25 cellular contexts compared by ENCODE assay signal in the genomic region with DNA sequence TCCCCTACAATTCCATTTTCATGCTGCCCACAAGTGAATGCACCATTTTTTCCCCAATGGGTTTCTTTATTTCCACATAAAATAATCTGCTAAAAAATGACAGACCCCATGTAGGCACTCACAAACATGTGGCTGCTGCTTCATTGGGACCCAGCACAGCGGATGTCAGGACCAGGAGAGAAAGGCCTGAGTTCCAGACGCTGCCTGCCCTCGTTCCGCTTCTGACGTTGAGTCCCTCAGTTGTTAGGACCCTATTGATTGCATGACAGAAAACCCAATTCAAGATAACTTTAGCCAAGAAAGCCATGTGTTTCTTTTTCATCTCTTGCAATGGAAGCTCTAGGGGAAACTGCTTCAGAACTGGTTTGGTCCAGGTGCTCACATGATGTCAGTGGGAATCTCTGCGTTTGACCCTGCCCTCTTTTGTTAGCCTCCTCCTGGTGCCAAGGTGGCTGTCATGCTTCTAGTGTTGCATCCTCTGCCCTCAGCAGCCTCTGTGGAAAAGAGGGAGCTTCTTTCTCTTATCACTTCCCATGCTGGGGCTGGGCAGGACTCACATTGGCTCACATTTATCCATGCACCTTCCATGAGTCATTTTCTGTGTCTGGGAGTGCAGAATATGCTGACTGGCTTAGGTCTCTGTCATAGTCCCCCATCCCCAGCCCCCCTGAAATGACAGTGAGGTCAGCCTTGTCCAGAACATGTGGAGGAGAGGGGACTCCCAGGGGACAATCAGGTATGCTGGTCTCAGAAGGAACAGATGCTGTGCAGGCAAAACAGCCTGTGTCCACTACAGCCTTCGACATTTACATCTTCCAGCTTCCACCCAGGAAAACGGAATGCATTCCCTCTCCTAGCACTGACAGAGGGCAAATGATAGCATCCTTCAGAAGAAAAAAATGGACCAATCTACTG. TPM values are rescaled to one million over a fixed set of nuclear protein-coding genes. Genes with fewer than 3 reads are reported as not detected.
A peak's percentile ranks its signal among the peaks of the same experiment; 100 is the strongest.
DNase-seq lines count a peak whose midpoint lies in the region; ATAC-seq, FAIRE-seq and TF ChIP-seq lines count a peak whose summit lies in the region.
"Had no signal": no experiment of that assay in that cellular context is flagged by ENCODE, and none has a peak within 500 bp of the region (broad histone marks: within the 10 kb centered on the region; RNA-seq: fewer than 3 reads in every experiment).

No MANE protein-coding gene starts in this region.

- H3K4me3 ChIP-seq in coronary artery = no peak overlapping the region
- H3K4me3 ChIP-seq in right atrium auricular region = no peak overlapping the region
- H3K4me3 ChIP-seq: BLaER1, GM23338, HAP-1, PC-9 had no signal

- no peaks in the 10 kb centered on the region for H3K9me3 Mint-ChIP-seq in T-helper 2 cell treated with Interferon-gamma antibody and Interleukin-4, amounts not matched to agents 5 μg/mL and 100 μg/mL, for 36 hours
- H3K9me3 Mint-ChIP-seq: CD4-positive, alpha-beta T cell; GM23338 had no signal

- H3K27ac ChIP-seq in coronary artery (peak overlapping the region in 1 of 2 donors; percentile 1), right atrium auricular region (peak overlapping the region in 1 of 2 donors; percentile 15)
- H3K27ac ChIP-seq: BLaER1, KMS-11, PC-9 had no signal

- no peak overlapping the region for H3K4me3 Mint-ChIP-seq in T-helper 2 cell treated with Interferon-gamma antibody and Interleukin-4, amounts not matched to agents 5 μg/mL and 100 μg/mL, for 36 hours
- H3K4me3 Mint-ChIP-seq: CD4-positive, alpha-beta T cell; GM23338 had no signal

- H3K36me3 Mint-ChIP-seq in T-helper 2 cell treated with Interferon-gamma antibody and Interleukin-4, amounts not matched to agents 5 μg/mL and 100 μg/mL, for 36 hours (ENCODE audit: low read depth) = no peaks in the 10 kb centered on the region

- TF ChIP-seq CTCF in coronary artery (IDR thresholded peaks at IDR 0.05) (no peak), right atrium auricular region (IDR thresholded peaks at IDR 0.05) (no peak)

- intact Hi-C loops in sciatic nerve (cut with DNase I) = no loop called here

- H3K9me3 ChIP-seq in right atrium auricular region = no peaks in the 10 kb centered on the region
- H3K9me3 ChIP-seq: BLaER1, Caco-2, HAP-1 had no signal

- H3K36me3 ChIP-seq in right atrium auricular region = peaks cover 68% of the 10 kb centered on the region
- H3K36me3 ChIP-seq: BLaER1, HAP-1 had no signal

- no peak for ATAC-seq in sciatic nerve
- no peak for ATAC-seq in HG03280 (IDR thresholded peaks at IDR 0.05; ENCODE audit: unreplicated experiment)
- ATAC-seq: GM23338 had no signal

- H3K4me1 ChIP-seq in right atrium auricular region = peaks cover 0 to 4% of the 10 kb centered on the region in 2 donors
- H3K4me1 ChIP-seq: HAP-1 had no signal

- DNase-seq in DMS53 treated with DMSO at 0.1 percent for 48 hours (lab: John Stamatoyannopoulos, UW; ENCODE audit: unreplicated experiment) (peak; percentile 11), coronary artery (ENCODE audit: low spot score) (peak; percentile 65), right atrium auricular region (ENCODE audit: low spot score) (peak; percentile 57), sciatic nerve (ENCODE audit: low spot score) (peak; percentile 47), GM12892 (ENCODE audit: insufficient read length) (no peak)
- no peak for DNase-seq in T-helper 2 cell treated with Interferon-gamma antibody and Interleukin-4, amounts not matched to agents 5 μg/mL and 100 μg/mL, for 36 hours (ENCODE audit: low spot score)
- DNase-seq: Caco-2; CD4-positive, alpha-beta T cell; DMS 273 treated with DMSO at 0.1 percent for 48 hours; NCI-H1105; NCI-H146; NCI-H2029; NCI-H226; NCI-H510A treated with DMSO at 0.1 percent for 48 hours; NCI-H748 treated with DMSO at 0.1 percent for 48 hours; PC-9; RPMI8226; SIG-M5 had no signal

- H3K27me3 Mint-ChIP-seq in T-helper 2 cell treated with Interferon-gamma antibody and Interleukin-4, amounts not matched to agents 5 μg/mL and 100 μg/mL, for 36 hours (ENCODE audit: low read depth) = peaks cover 10% of the 10 kb centered on the region

- H3K27ac Mint-ChIP-seq in T-helper 2 cell treated with Interferon-gamma antibody and Interleukin-4, amounts not matched to agents 5 μg/mL and 100 μg/mL, for 36 hours = no peak overlapping the region
- H3K27ac Mint-ChIP-seq: CD4-positive, alpha-beta T cell; GM23338 had no signal

- H3K4me1 Mint-ChIP-seq in T-helper 2 cell treated with Interferon-gamma antibody and Interleukin-4, amounts not matched to agents 5 μg/mL and 100 μg/mL, for 36 hours (ENCODE audit: low read depth) = no peaks in the 10 kb centered on the region
- H3K4me1 Mint-ChIP-seq: GM23338 had no signal

- no peaks in the 10 kb centered on the region for H3K27me3 ChIP-seq in right atrium auricular region
- H3K27me3 ChIP-seq: BLaER1 had no signal

- TF ChIP-seq POLR2A in GM12892 (IDR thresholded peaks at IDR 0.05; ENCODE audit: low read depth, low read length) = no peak

- no peak for FAIRE-seq in GM12892 (lab: Jason Lieb, UNC)
- FAIRE-seq: GM12891 had no signal

RNA-seq across cellular contexts. Expression of a gene that starts 34.8 kb away (rescaled TPM):
- 100 to 1,000 TPM; 120 to 168 TPM for total RNA-seq in right atrium auricular region
- 224 TPM for total RNA-seq in sciatic nerve
- polyA plus RNA-seq in GM12892 (2012; ENCODE audit: missing spikeins) = 0.91 TPM
- total RNA-seq: HT1080, PC-9 had no signal
- polyA plus RNA-seq: GM23338 had no signal

Comparison
In these comparisons a context has a peak if more than half of its experiments do, and no peak if none do; other contexts are left out.
1. DNase-seq: peak in DMS53 treated with DMSO at 0.1 percent for 48 hours (single experiment), coronary artery (single experiment), right atrium auricular region (single experiment) and sciatic nerve (single experiment); none in T-helper 2 cell treated with Interferon-gamma antibody and Interleukin-4, amounts not matched to agents 5 μg/mL and 100 μg/mL, for 36 hours (single experiment) and GM12892 (single experiment).